In genomic region chr4:139873111-139873866, GRCh38 we compare ENCODE assay signal across 2 cellular contexts.
TF ChIP-seq lines count a peak whose summit lies in the region.

No MANE protein-coding gene starts in this region.

TF ChIP-seq in SK-N-SH treated with all-trans-retinoic acid at 6 μM for 48 hours, 23 proteins besides CTCF, POLR2A, EP300 and RAD21:
- TF ChIP-seq POU6F1 (CRISPR knock-in tag; IDR thresholded peaks at IDR 0.05; ENCODE audit: borderline replicate concordance, low read depth), result no peak
- no peak for TF ChIP-seq ZFP30 (CRISPR knock-in tag; IDR thresholded peaks at IDR 0.05)
- TF ChIP-seq PPARA (CRISPR knock-in tag; IDR thresholded peaks at IDR 0.05; ENCODE audit: borderline replicate concordance), result no peak
- TF ChIP-seq PATZ1 (CRISPR knock-in tag; IDR thresholded peaks at IDR 0.05; ENCODE audit: borderline replicate concordance), result no peak
- no peak for TF ChIP-seq GLIS3 (CRISPR knock-in tag; IDR thresholded peaks at IDR 0.05)
TF ChIP-seq in SK-N-SH treated with all-trans-retinoic acid at 6 μM for 48 hours: peak in this region for 0.

TF ChIP-seq in GM23338, 12 proteins besides CTCF, POLR2A, EP300 and RAD21 (continued from another document):
- TF ChIP-seq JUNB (IDR thresholded peaks at IDR 0.05; ENCODE audit: unreplicated experiment) (no peak), ZNF462 (CRISPR knock-in tag; IDR thresholded peaks at IDR 0.05) (no peak), ZNF114 (CRISPR knock-in tag; IDR thresholded peaks at IDR 0.05) (no peak)
TF ChIP-seq in GM23338: peak in this region for 0.
